In genomic region chr10:1561731-1562337, GRCh38 we compare ENCODE assay signal across 1 cellular context.
TF ChIP-seq lines count a peak whose summit lies in the region.

No MANE protein-coding gene starts in this region.

TF ChIP-seq in WTC11, 78 proteins besides CTCF, POLR2A, EP300 and RAD21 (continued from another document):
- TF ChIP-seq FOXP4 (CRISPR knock-in tag; IDR thresholded peaks at IDR 0.05): no peak
- no peak for TF ChIP-seq NFATC4 (CRISPR knock-in tag; IDR thresholded peaks at IDR 0.05)
- no peak for TF ChIP-seq ATF3 (CRISPR knock-in tag; conservative IDR thresholded peaks at IDR 0.05)
- no peak for TF ChIP-seq NR2C2 (CRISPR knock-in tag; IDR thresholded peaks at IDR 0.05)
- TF ChIP-seq ARID4B (CRISPR knock-in tag; IDR thresholded peaks at IDR 0.05; ENCODE audit: borderline replicate concordance): no peak
